7 cellular contexts compared by ENCODE assay signal in genomic region chr21:37463083-37463780, GRCh38.
DNase-seq lines count a peak whose midpoint lies in the region; ATAC-seq and TF ChIP-seq lines count a peak whose summit lies in the region.

No MANE protein-coding gene starts in this region.

- H3K4me1 ChIP-seq in Panc1 (ENCODE audit: control insufficient read depth, insufficient read depth, low read length) (peaks cover 41% of the 10 kb centered on the region), colonic mucosa (no peaks in the 10 kb centered on the region)

- H3K4me1 Mint-ChIP-seq in HFFc6 (ENCODE audit: low read depth): peaks cover 75% of the 10 kb centered on the region
- peaks cover 46% of the 10 kb centered on the region for H3K4me1 Mint-ChIP-seq in mesothelial cell of epicardium

- no peaks in the 10 kb centered on the region for H3K9me3 Mint-ChIP-seq in HFFc6
- H3K9me3 Mint-ChIP-seq in mesothelial cell of epicardium: no peaks in the 10 kb centered on the region

- TF ChIP-seq CTCF in HFFc6 (IDR thresholded peaks at IDR 0.05) (peak; percentile 79), Panc1 (IDR thresholded peaks at IDR 0.05) (peak; percentile 73), colonic mucosa (IDR thresholded peaks at IDR 0.05) (peak; percentile 28), mesothelial cell of epicardium (IDR thresholded peaks at IDR 0.05; ENCODE audit: unreplicated experiment) (peak; percentile 77)

- H3K27me3 ChIP-seq in Panc1 (ENCODE audit: control insufficient read depth, insufficient read depth, low read length) (no peaks in the 10 kb centered on the region), colonic mucosa (no peaks in the 10 kb centered on the region)

- H3K27ac Mint-ChIP-seq in HFFc6 (peak overlapping the region; percentile 71), mesothelial cell of epicardium (peak overlapping the region; percentile 22)

- peak; percentile 61 for DNase-seq in DMS53 (lab: John Stamatoyannopoulos, UW)
- peak; percentile 57 for DNase-seq in HFFc6
- peak; percentile 48 for DNase-seq in Panc1 (ENCODE audit: low read depth, low spot score)
- DNase-seq in colonic mucosa: no peak
- DNase-seq in mesothelial cell of epicardium (ENCODE audit: low spot score in 2 of 2, unreplicated experiment in 2 of 2): no peak

- no peaks in the 10 kb centered on the region for H3K9me3 ChIP-seq in Panc1 (ENCODE audit: control insufficient read depth, insufficient read depth, low read depth, low read length)
- no peaks in the 10 kb centered on the region for H3K9me3 ChIP-seq in colonic mucosa

- POLR2A ChIA-PET in Panc1 (lab: Charles Lee): no interaction called here

- no peak overlapping the region for H3K4me3 ChIP-seq in Panc1 (ENCODE audit: low read depth in 2 of 2, low read length in 2 of 2)
- no peak overlapping the region for H3K4me3 ChIP-seq in colonic mucosa

- ATAC-seq in Panc1: peak; percentile 72
- no peak for ATAC-seq in GM19351 (IDR thresholded peaks at IDR 0.05; ENCODE audit: unreplicated experiment)
- no peak for ATAC-seq in GM18873 (IDR thresholded peaks at IDR 0.05; ENCODE audit: low FRiP score, unreplicated experiment)

- no TSS peak for BruUV-seq in Panc1 (replicated peaks; lab: Mats Ljungman, UMichigan)

- CTCF ChIA-PET in Panc1 (lab: Charles Lee): interaction anchor here (0.5 to 0.7 kb wide), 3 partner anchors 20 to 70 kb away, joined by 3 to 4 read pairs (median 4); no protein-coding TSS in a partner anchor

- H3K27me3 Mint-ChIP-seq in HFFc6 (ENCODE audit: insufficient read depth) (peaks cover 4% of the 10 kb centered on the region; the same call in 1 of the 2 replicates), mesothelial cell of epicardium (ENCODE audit: low read depth) (no peaks in the 10 kb centered on the region)

- no peaks in the 10 kb centered on the region for H3K36me3 ChIP-seq in Panc1 (ENCODE audit: control insufficient read depth, insufficient read depth, low read length)
- no peaks in the 10 kb centered on the region for H3K36me3 ChIP-seq in colonic mucosa

- intact Hi-C loops in Panc1 (cut with micrococcal nuclease; ENCODE audit: unreplicated experiment): no loop called here
- intact Hi-C loops in colonic mucosa (cut with DNase I): no loop called here

- 0 out of 2 replicates have a peak overlapping the region, but pooled peaks have one; percentile 12 for H3K27ac ChIP-seq in Panc1 (ENCODE audit: low read length)
- H3K27ac ChIP-seq in colonic mucosa: no peak overlapping the region

- peak overlapping the region; percentile 78 for H3K4me3 Mint-ChIP-seq in HFFc6
- H3K4me3 Mint-ChIP-seq in mesothelial cell of epicardium: no peak overlapping the region

- H3K36me3 Mint-ChIP-seq in HFFc6 (ENCODE audit: low read depth) (peaks cover 13% of the 10 kb centered on the region), mesothelial cell of epicardium (peaks cover 4% of the 10 kb centered on the region)

- no peak overlapping the region for H3K9ac ChIP-seq in colonic mucosa (ENCODE audit: low read depth in 2 of 2, low read length in 2 of 2)

- in situ Hi-C loops in Panc1 (cut with HindIII; ENCODE audit: low pct_unique_long_range_greater_than_20kb, low sequenced_read_pairs): no loop called here

Comparison
In these comparisons a context has a peak if more than half of its experiments do, and no peak if none do; other contexts are left out.
1. DNase-seq: peak in DMS53 (single experiment), HFFc6 (single experiment) and Panc1 (single experiment); none in colonic mucosa (single experiment) and mesothelial cell of epicardium (0 of 2).
2. CTCF ChIP-seq: peak in every context shown above with its lines; median percentile 79 in HFFc6; 77 in mesothelial cell of epicardium; 73 in Panc1; 28 in colonic mucosa.